9 cellular contexts compared by ENCODE assay signal in genomic region chr11:123479048-123479837, GRCh38. TPM values are rescaled to one million over a fixed set of nuclear protein-coding genes. Genes with fewer than 3 reads are reported as not detected.
A peak's percentile ranks its signal among the peaks of the same experiment; 100 is the strongest.
DNase-seq lines count a peak whose midpoint lies in the region; ATAC-seq and TF ChIP-seq lines count a peak whose summit lies in the region.
"Had no signal": no experiment of that assay in that cellular context is flagged by ENCODE, and none has a peak within 500 bp of the region (broad histone marks: within the 10 kb centered on the region; RNA-seq: fewer than 3 reads in every experiment).

No MANE protein-coding gene starts in this region.

- no peak overlapping the region for H3K27ac ChIP-seq in esophagus squamous epithelium

- peak; percentile 42 for DNase-seq in GM10266 (ENCODE audit: extremely low spot score)
- DNase-seq in activated naive CD8-positive, alpha-beta T cell treated with anti-CD3 and anti-CD28 coated beads for 36 hours = no peak
- DNase-seq in esophagus squamous epithelium (lab: John Stamatoyannopoulos, UW) = no peak
- DNase-seq in HAP-1 (ENCODE audit: low spot score in 2 of 2) = no peak
- no peak for DNase-seq in stimulated activated CD4-positive, alpha-beta T cell treated with anti-CD3 and anti-CD28 coated beads, Interleukin-1b, Interleukin-23, amount 100 ng/mL, for 48 hours
- DNase-seq in NCI-H146 treated with DMSO at 0.1 percent for 48 hours (lab: John Stamatoyannopoulos, UW; ENCODE audit: unreplicated experiment) = no peak
- DNase-seq: stimulated activated CD4-positive, alpha-beta T cell treated with anti-CD3 and anti-CD28 coated beads, Interleukin-12 subunit alpha, Interleukin-12 subunit beta, amount 100 ng/mL, for 4 hours had no signal

- peak overlapping the region; percentile 58 for H3K27ac Mint-ChIP-seq in activated naive CD8-positive, alpha-beta T cell treated with anti-CD3 and anti-CD28 coated beads for 36 hours

- intact Hi-C loops in esophagus squamous epithelium (cut with DNase I) = loop anchor here (5.0 kb wide), 1 partner anchor 72 kb away; no protein-coding TSS in a partner anchor

- H3K27me3 ChIP-seq in esophagus squamous epithelium (peaks cover 0 to 2% (median 0%) of the 10 kb centered on the region in 4 donors), HAP-1 (ENCODE audit: low read depth) (no peaks in the 10 kb centered on the region)

- 70 to 71% methylated on average over 12 of the region's 12 CpGs for WGBS in esophagus squamous epithelium, 2 donors

- H3K4me3 Mint-ChIP-seq in activated naive CD8-positive, alpha-beta T cell treated with anti-CD3 and anti-CD28 coated beads for 36 hours = no peak overlapping the region

- H3K4me1 ChIP-seq in esophagus squamous epithelium (peaks cover 0 to 14% (median 11%) of the 10 kb centered on the region in 3 donors), HAP-1 (peaks cover 7% of the 10 kb centered on the region)

- in situ Hi-C loops in HAP-1 (cut with MboI; ENCODE audit: low sequenced_read_pairs) = loop anchor here (5.0 to 25.0 kb wide), 3 partner anchors 72 to 367 kb away; no protein-coding TSS in a partner anchor

- no peaks in the 10 kb centered on the region for H3K36me3 ChIP-seq in esophagus squamous epithelium
- peaks cover 7% of the 10 kb centered on the region for H3K36me3 ChIP-seq in HAP-1 (replicated peaks)

- H3K9me3 Mint-ChIP-seq in activated naive CD8-positive, alpha-beta T cell treated with anti-CD3 and anti-CD28 coated beads for 36 hours = no peaks in the 10 kb centered on the region

- H3K27me3 Mint-ChIP-seq in activated naive CD8-positive, alpha-beta T cell treated with anti-CD3 and anti-CD28 coated beads for 36 hours = no peaks in the 10 kb centered on the region

- no peak for TF ChIP-seq CTCF in GM10266 (IDR thresholded peaks at IDR 0.05; ENCODE audit: control insufficient read depth, insufficient read depth, low read depth, missing control alignments)
- TF ChIP-seq CTCF in esophagus squamous epithelium (IDR thresholded peaks at IDR 0.05) = no peak

- no peak for TF ChIP-seq POLR2A in esophagus squamous epithelium (IDR thresholded peaks at IDR 0.05)

- H3K9me3 ChIP-seq in esophagus squamous epithelium (no peaks in the 10 kb centered on the region), HAP-1 (no peaks in the 10 kb centered on the region)

- peaks cover 9% of the 10 kb centered on the region for H3K36me3 Mint-ChIP-seq in activated naive CD8-positive, alpha-beta T cell treated with anti-CD3 and anti-CD28 coated beads for 36 hours

- H3K4me3 ChIP-seq in esophagus squamous epithelium = peak overlapping the region in 1 of 4 donors; percentile 11
- H3K4me3 ChIP-seq in HAP-1 = no peak overlapping the region

- H3K4me1 Mint-ChIP-seq in activated naive CD8-positive, alpha-beta T cell treated with anti-CD3 and anti-CD28 coated beads for 36 hours = peaks cover 35% of the 10 kb centered on the region

- peak; percentile 69 for ATAC-seq in GM21367 (IDR thresholded peaks at IDR 0.05; ENCODE audit: unreplicated experiment)
- ATAC-seq in HG03378 (IDR thresholded peaks at IDR 0.05; ENCODE audit: unreplicated experiment) = peak; percentile 56

RNA-seq across cellular contexts. Expression of gene GRAMD1B, which starts 49.2 kb away (rescaled TPM):
- total RNA-seq in activated naive CD8-positive, alpha-beta T cell treated with anti-CD3 and anti-CD28 coated beads for 36 hours = 10 to 100 TPM; 20.3 to 20.6 TPM
- total RNA-seq in esophagus squamous epithelium = 1 to 10 TPM in 3 of 4 donors, under 1 TPM in 1; 0.61 to 1.7 (median 1.1) TPM

Comparison
In these comparisons a context has a peak if more than half of its experiments do, and no peak if none do; other contexts are left out.
1. RNA of gene GRAMD1B, which starts 49.2 kb away (total RNA-seq): 20.3 to 20.6 TPM in activated naive CD8-positive, alpha-beta T cell treated with anti-CD3 and anti-CD28 coated beads for 36 hours; 0.61 to 1.7 TPM in esophagus squamous epithelium; every median in the first group is over 4 times any median in the second.